10 cellular contexts compared by ENCODE assay signal in genomic region chr3:155995525-155996370, GRCh38.
DNase-seq lines count a peak whose midpoint lies in the region; ATAC-seq and TF ChIP-seq lines count a peak whose summit lies in the region.
"Had no signal": no experiment of that assay in that cellular context is flagged by ENCODE, and none has a peak within 500 bp of the region (broad histone marks: within the 10 kb centered on the region; RNA-seq: fewer than 3 reads in every experiment).

No MANE protein-coding gene starts in this region.

- no peaks in the 10 kb centered on the region for H3K9me3 Mint-ChIP-seq in activated T-helper 17 cell treated with anti-CD3 and anti-CD28 coated beads, Interleukin-2, amount 50 U/mL, for 72 hours

- H3K4me1 ChIP-seq in RWPE2 (ENCODE audit: insufficient read depth, poor library complexity, severe bottlenecking) (no peaks in the 10 kb centered on the region), uterus (no peaks in the 10 kb centered on the region)
- H3K4me1 ChIP-seq in effector memory CD4-positive, alpha-beta T cell (ENCODE audit: control insufficient read depth, insufficient read depth, low read length, poor library complexity, severe bottlenecking): no peaks in the 10 kb centered on the region
- H3K4me1 ChIP-seq: parathyroid adenoma had no signal

- H3K9me3 ChIP-seq in RWPE2 (ENCODE audit: severe bottlenecking): no peaks in the 10 kb centered on the region
- no peaks in the 10 kb centered on the region for H3K9me3 ChIP-seq in uterus
- H3K9me3 ChIP-seq in effector memory CD4-positive, alpha-beta T cell (ENCODE audit: control insufficient read depth, low read length): no peaks in the 10 kb centered on the region

- H3K36me3 ChIP-seq in RWPE2 (ENCODE audit: low read depth) (no peaks in the 10 kb centered on the region), uterus (no peaks in the 10 kb centered on the region)
- no peaks in the 10 kb centered on the region for H3K36me3 ChIP-seq in effector memory CD4-positive, alpha-beta T cell (ENCODE audit: control insufficient read depth, insufficient read depth, low read length)

- H3K27me3 ChIP-seq in RWPE2 (ENCODE audit: insufficient read depth, poor library complexity, severe bottlenecking): no peaks in the 10 kb centered on the region
- H3K27me3 ChIP-seq in uterus: no peaks in the 10 kb centered on the region
- no peaks in the 10 kb centered on the region for H3K27me3 ChIP-seq in effector memory CD4-positive, alpha-beta T cell (replicated peaks; ENCODE audit: control insufficient read depth, insufficient read depth, low read length, poor library complexity, severe bottlenecking)

- ATAC-seq in RWPE2 (ENCODE audit: low read depth): peak; percentile 71; the same call in 2 of the 3 replicates
- ATAC-seq in activated T-helper 17 cell treated with anti-CD3 and anti-CD28 coated beads, Interleukin-2, amount 50 U/mL, for 72 hours (replicated peaks): no peak

- no peaks in the 10 kb centered on the region for H3K36me3 Mint-ChIP-seq in activated T-helper 17 cell treated with anti-CD3 and anti-CD28 coated beads, Interleukin-2, amount 50 U/mL, for 72 hours (ENCODE audit: low read depth)

- H3K4me3 ChIP-seq in RWPE2 (ENCODE audit: severe bottlenecking) (no peak overlapping the region), uterus (no peak overlapping the region)
- no peak overlapping the region for H3K4me3 ChIP-seq in effector memory CD4-positive, alpha-beta T cell (ENCODE audit: insufficient read depth, low read depth, low read length, poor library complexity, severe bottlenecking)

- no peak overlapping the region for H3K4me3 Mint-ChIP-seq in activated T-helper 17 cell treated with anti-CD3 and anti-CD28 coated beads, Interleukin-2, amount 50 U/mL, for 72 hours
- H3K4me3 Mint-ChIP-seq: activated B cell treated with CpG ODN at 0.5 μM for 24 hours had no signal

- no peak overlapping the region for H3K27ac ChIP-seq in RWPE2 (ENCODE audit: poor library complexity, severe bottlenecking)
- no peak overlapping the region for H3K27ac ChIP-seq in uterus
- no peak overlapping the region for H3K27ac ChIP-seq in effector memory CD4-positive, alpha-beta T cell (ENCODE audit: insufficient read depth, low read length, poor library complexity, severe bottlenecking)
- H3K27ac ChIP-seq: parathyroid adenoma had no signal

- intact Hi-C loops in uterus (cut with DNase I; ENCODE audit: low total_unique reads): no loop called here

- DNase-seq in G401 (ENCODE audit: low spot score): peak; percentile 62
- peak; percentile 51 for DNase-seq in LoVo (ENCODE audit: low spot score)
- no peak for DNase-seq in RWPE2 (ENCODE audit: low spot score)
- peak; percentile 30 for DNase-seq in fibroblast of the conjunctiva (ENCODE audit: low read depth)
- no peak for DNase-seq in uterus
- no peak for DNase-seq in effector memory CD4-positive, alpha-beta T cell
- no peak for DNase-seq in NK-92 treated with Interleukin-12 subunit alpha and Interleukin-12 subunit beta, amount 100 ng/mL, for 24 hours (lab: John Stamatoyannopoulos, UW)
- DNase-seq: activated B cell treated with CpG ODN at 0.5 μM for 24 hours had no signal

- TF ChIP-seq CTCF in RWPE2 (IDR thresholded peaks at IDR 0.05; ENCODE audit: poor library complexity, severe bottlenecking) (peak; percentile 57), uterus (IDR thresholded peaks at IDR 0.05) (peak; percentile 21 to 42 (median 37))

- in situ Hi-C loops in G401 (cut with HindIII; ENCODE audit: low sequenced_read_pairs): no loop called here

- no peak for TF ChIP-seq POLR2A in uterus (IDR thresholded peaks at IDR 0.05)

- H3K4me1 Mint-ChIP-seq in activated T-helper 17 cell treated with anti-CD3 and anti-CD28 coated beads, Interleukin-2, amount 50 U/mL, for 72 hours: no peaks in the 10 kb centered on the region
- H3K4me1 Mint-ChIP-seq: activated B cell treated with CpG ODN at 0.5 μM for 24 hours had no signal

- no peak overlapping the region for H3K27ac Mint-ChIP-seq in activated T-helper 17 cell treated with anti-CD3 and anti-CD28 coated beads, Interleukin-2, amount 50 U/mL, for 72 hours
- H3K27ac Mint-ChIP-seq: activated B cell treated with CpG ODN at 0.5 μM for 24 hours had no signal

- peaks cover 8% of the 10 kb centered on the region for H3K27me3 Mint-ChIP-seq in activated T-helper 17 cell treated with anti-CD3 and anti-CD28 coated beads, Interleukin-2, amount 50 U/mL, for 72 hours
- H3K27me3 Mint-ChIP-seq: activated B cell treated with CpG ODN at 0.5 μM for 24 hours had no signal

Comparison
In these comparisons a context has a peak if more than half of its experiments do, and no peak if none do; other contexts are left out.
1. DNase-seq: peak in G401 (single experiment), LoVo (single experiment) and fibroblast of the conjunctiva (single experiment); none in RWPE2 (single experiment), uterus (0 of 2), effector memory CD4-positive, alpha-beta T cell (0 of 3) and NK-92 treated with Interleukin-12 subunit alpha and Interleukin-12 subunit beta, amount 100 ng/mL, for 24 hours (single experiment).